In genomic region chr3:73056365-73057150, GRCh38 we compare ENCODE assay signal across 1 cellular context.
TF ChIP-seq lines count a peak whose summit lies in the region.

No MANE protein-coding gene starts in this region.

TF ChIP-seq in GM12878, 131 proteins besides CTCF, POLR2A, EP300 and RAD21:
- TF ChIP-seq SMC3 (IDR thresholded peaks at IDR 0.05; ENCODE audit: borderline replicate concordance, low read length) = peak; percentile 59; the same call in 1 of the 2 replicates
- TF ChIP-seq PML (IDR thresholded peaks at IDR 0.05; ENCODE audit: low read length) = no peak
